ENCODE assay signal across 8 cellular contexts in the genomic region with DNA sequence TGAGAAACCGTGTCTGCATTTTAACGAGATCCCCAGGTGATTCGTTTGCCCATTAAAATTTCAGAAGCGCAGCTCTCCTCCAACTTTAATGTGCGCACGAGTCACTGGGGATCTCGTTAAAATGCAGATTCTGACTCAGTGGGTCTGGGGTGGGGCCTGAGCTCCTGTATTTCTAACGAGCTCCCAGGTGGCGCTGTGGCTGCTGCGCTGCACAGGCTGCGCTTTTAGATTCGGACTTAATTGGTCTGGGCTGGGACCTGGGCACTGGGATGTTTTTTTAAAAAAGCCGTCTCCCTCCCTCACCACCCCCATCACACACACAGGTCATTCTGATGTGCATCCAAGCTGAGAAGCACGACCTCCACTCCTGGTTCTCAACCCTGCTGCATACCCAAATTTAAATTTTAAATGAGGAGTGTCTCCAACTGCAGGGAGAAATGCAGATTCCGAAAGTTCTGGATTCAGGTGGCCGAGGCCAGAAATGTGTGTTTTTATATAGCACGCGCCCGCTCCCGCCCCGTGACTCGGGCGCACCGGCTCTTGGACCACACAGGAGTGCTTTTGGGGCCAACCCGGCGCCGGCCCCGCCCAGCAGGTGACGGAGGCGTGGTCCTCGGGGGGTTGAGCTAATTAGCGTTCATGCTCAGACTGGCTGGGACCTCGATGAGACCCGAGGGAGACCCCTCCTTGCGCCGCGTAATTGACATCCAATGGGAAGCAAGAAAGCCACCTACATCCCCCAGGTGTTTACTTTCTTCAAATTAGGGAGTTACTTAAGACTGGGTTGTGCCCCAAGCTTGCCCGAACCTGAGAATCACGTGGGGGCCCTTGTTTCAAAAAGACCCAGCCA.
A peak's percentile ranks its signal among the peaks of the same experiment; 100 is the strongest.
DNase-seq lines count a peak whose midpoint lies in the region; TF ChIP-seq lines count a peak whose summit lies in the region.

No MANE protein-coding gene starts in this region.

- H3K9me3 Mint-ChIP-seq in activated naive CD8-positive, alpha-beta T cell (ENCODE audit: low read depth), result no peaks in the 10 kb centered on the region

- no peaks in the 10 kb centered on the region for H3K4me1 ChIP-seq in HEK293 (ENCODE audit: control insufficient read depth, insufficient read depth, low read length)

- peak overlapping the region; percentile 93; the same call in 1 of the 2 replicates for H3K27ac ChIP-seq in HEK293 (ENCODE audit: extremely low read depth, low read depth, low read length)

- peaks cover 15% of the 10 kb centered on the region for H3K27me3 Mint-ChIP-seq in activated naive CD8-positive, alpha-beta T cell

- POLR2A ChIA-PET in HEK293 (lab: Yijun Ruan, JAX), result interaction anchor here (0.6 to 1.4 kb wide), 3 partner anchors 74 to 86 kb away, joined by 3 to 6 read pairs (median 3); partner anchors contain the start of gene ZFP64

- peaks cover 21% of the 10 kb centered on the region for H3K4me1 Mint-ChIP-seq in activated naive CD8-positive, alpha-beta T cell (ENCODE audit: low read depth)

- no peaks in the 10 kb centered on the region; a peak in 1 of 3 replicates for H3K36me3 ChIP-seq in HEK293 (ENCODE audit: control insufficient read depth in 2 of 2, insufficient read depth in 1 of 2, low read length in 2 of 2)

- peak overlapping the region; percentile 62 for H3K4me3 Mint-ChIP-seq in activated naive CD8-positive, alpha-beta T cell

- peaks cover 6% of the 10 kb centered on the region for H3K36me3 Mint-ChIP-seq in activated naive CD8-positive, alpha-beta T cell

- peak; percentile 71 for TF ChIP-seq CTCF in HEK293 (tag by site-specific recombination; IDR thresholded peaks at IDR 0.05)

- CTCF ChIA-PET in HEK293 (lab: Yijun Ruan, JAX), result interaction anchor here (0.6 to 1.7 kb wide), 10 partner anchors 9 to 1445 kb away, joined by 3 to 10 read pairs (median 3); no protein-coding TSS in a partner anchor

- peak overlapping the region; percentile 53 for H3K4me3 ChIP-seq in HEK293 (ENCODE audit: low read depth, low read length)
- H3K4me3 ChIP-seq in iPS-11a (ENCODE audit: low read depth, low read length), result peak overlapping the region; percentile 45

- peak; percentile 47 for DNase-seq in stimulated activated CD4-positive, alpha-beta T cell treated with anti-CD3 and anti-CD28 coated beads, Interleukin-1b, Interleukin-23, amount 100 ng/mL, for 48 hours
- DNase-seq in amniotic stem cell (lab: John Stamatoyannopoulos, UW) (no peak), SW480 (ENCODE audit: low spot score) (no peak), NCI-H1436 treated with DMSO at 0.1 percent for 48 hours (lab: John Stamatoyannopoulos, UW) (no peak)
- no peak for DNase-seq in activated effector memory CD4-positive, alpha-beta T cell treated with Interleukin-2 at 50 U/mL for 16 hours

- no peaks in the 10 kb centered on the region for H3K9me3 ChIP-seq in HEK293 (ENCODE audit: control insufficient read depth, insufficient read depth, low read depth, low read length)

- H3K27ac Mint-ChIP-seq in activated naive CD8-positive, alpha-beta T cell, result no peak overlapping the region

TF ChIP-seq in HEK293, 187 proteins besides CTCF, POLR2A, EP300 and RAD21 (continues in another document):
- TF ChIP-seq ZNF174 (tag by site-specific recombination; IDR thresholded peaks at IDR 0.05) (no peak), SP3 (tag by site-specific recombination; IDR thresholded peaks at IDR 0.05) (peak; percentile 84), ZNF501 (tag by site-specific recombination; IDR thresholded peaks at IDR 0.05) (0 out of 2 replicates have a peak, but pooled peaks have one; percentile 11), ZNF19 (tag by site-specific recombination; IDR thresholded peaks at IDR 0.05; ENCODE audit: low read depth) (no peak), TRIM28 (IDR thresholded peaks at IDR 0.05; ENCODE audit: borderline replicate concordance, low read length) (peak; percentile 75), ZNF341 (tag by site-specific recombination; IDR thresholded peaks at IDR 0.05; ENCODE audit: low read depth) (no peak), ZNF626 (tag by site-specific recombination; IDR thresholded peaks at IDR 0.05) (no peak), ZNF391 (tag by site-specific recombination; IDR thresholded peaks at IDR 0.05; ENCODE audit: borderline replicate concordance, low read depth) (no peak), ZNF837 (tag by site-specific recombination; IDR thresholded peaks at IDR 0.05) (no peak), ZNF366 (tag by site-specific recombination; conservative IDR thresholded peaks at IDR 0.05) (0 out of 2 replicates have a peak, but pooled peaks have one; percentile 18), KLF16 (tag by site-specific recombination; IDR thresholded peaks at IDR 0.05) (no peak), ZNF777 (tag by site-specific recombination; IDR thresholded peaks at IDR 0.05; ENCODE audit: borderline replicate concordance) (no peak), ZNF350 (tag by site-specific recombination; IDR thresholded peaks at IDR 0.05) (no peak), ZNF423 (tag by site-specific recombination; IDR thresholded peaks at IDR 0.05) (no peak), RBAK (tag by site-specific recombination; IDR thresholded peaks at IDR 0.05) (no peak), KLF1 (tag by site-specific recombination; IDR thresholded peaks at IDR 0.05) (peak; percentile 75; the same call in 1 of the 2 replicates), ZNF121 (tag by site-specific recombination; IDR thresholded peaks at IDR 0.05) (no peak), GFI1B (tag by site-specific recombination; IDR thresholded peaks at IDR 0.05) (0 out of 2 replicates have a peak, but pooled peaks have one; percentile 0), PRDM1 (tag by site-specific recombination; IDR thresholded peaks at IDR 0.05) (no peak)
- TF ChIP-seq, protein P1, sequence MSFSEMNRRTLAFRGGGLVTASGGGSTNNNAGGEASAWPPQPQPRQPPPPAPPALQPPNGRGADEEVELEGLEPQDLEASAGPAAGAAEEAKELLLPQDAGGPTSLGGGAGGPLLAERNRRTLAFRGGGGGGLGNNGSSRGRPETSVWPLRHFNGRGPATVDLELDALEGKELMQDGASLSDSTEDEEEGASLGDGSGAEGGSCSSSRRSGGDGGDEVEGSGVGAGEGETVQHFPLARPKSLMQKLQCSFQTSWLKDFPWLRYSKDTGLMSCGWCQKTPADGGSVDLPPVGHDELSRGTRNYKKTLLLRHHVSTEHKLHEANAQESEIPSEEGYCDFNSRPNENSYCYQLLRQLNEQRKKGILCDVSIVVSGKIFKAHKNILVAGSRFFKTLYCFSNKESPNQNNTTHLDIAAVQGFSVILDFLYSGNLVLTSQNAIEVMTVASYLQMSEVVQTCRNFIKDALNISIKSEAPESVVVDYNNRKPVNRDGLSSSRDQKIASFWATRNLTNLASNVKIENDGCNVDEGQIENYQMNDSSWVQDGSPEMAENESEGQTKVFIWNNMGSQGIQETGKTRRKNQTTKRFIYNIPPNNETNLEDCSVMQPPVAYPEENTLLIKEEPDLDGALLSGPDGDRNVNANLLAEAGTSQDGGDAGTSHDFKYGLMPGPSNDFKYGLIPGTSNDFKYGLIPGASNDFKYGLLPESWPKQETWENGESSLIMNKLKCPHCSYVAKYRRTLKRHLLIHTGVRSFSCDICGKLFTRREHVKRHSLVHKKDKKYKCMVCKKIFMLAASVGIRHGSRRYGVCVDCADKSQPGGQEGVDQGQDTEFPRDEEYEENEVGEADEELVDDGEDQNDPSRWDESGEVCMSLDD (tag by site-specific recombination; IDR thresholded peaks at IDR 0.05), result no peak
- TF ChIP-seq, protein P2, sequence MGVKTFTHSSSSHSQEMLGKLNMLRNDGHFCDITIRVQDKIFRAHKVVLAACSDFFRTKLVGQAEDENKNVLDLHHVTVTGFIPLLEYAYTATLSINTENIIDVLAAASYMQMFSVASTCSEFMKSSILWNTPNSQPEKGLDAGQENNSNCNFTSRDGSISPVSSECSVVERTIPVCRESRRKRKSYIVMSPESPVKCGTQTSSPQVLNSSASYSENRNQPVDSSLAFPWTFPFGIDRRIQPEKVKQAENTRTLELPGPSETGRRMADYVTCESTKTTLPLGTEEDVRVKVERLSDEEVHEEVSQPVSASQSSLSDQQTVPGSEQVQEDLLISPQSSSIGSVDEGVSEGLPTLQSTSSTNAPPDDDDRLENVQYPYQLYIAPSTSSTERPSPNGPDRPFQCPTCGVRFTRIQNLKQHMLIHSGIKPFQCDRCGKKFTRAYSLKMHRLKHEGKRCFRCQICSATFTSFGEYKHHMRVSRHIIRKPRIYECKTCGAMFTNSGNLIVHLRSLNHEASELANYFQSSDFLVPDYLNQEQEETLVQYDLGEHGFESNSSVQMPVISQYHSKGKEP (tag by site-specific recombination; IDR thresholded peaks at IDR 0.05), result 0 out of 2 replicates have a peak, but pooled peaks have one; percentile 2
- TF ChIP-seq, protein P3, sequence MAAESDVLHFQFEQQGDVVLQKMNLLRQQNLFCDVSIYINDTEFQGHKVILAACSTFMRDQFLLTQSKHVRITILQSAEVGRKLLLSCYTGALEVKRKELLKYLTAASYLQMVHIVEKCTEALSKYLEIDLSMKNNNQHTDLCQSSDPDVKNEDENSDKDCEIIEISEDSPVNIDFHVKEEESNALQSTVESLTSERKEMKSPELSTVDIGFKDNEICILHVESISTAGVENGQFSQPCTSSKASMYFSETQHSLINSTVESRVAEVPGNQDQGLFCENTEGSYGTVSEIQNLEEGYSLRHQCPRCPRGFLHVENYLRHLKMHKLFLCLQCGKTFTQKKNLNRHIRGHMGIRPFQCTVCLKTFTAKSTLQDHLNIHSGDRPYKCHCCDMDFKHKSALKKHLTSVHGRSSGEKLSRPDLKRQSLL (tag by site-specific recombination; IDR thresholded peaks at IDR 0.05), result no peak
- TF ChIP-seq, protein P4, sequence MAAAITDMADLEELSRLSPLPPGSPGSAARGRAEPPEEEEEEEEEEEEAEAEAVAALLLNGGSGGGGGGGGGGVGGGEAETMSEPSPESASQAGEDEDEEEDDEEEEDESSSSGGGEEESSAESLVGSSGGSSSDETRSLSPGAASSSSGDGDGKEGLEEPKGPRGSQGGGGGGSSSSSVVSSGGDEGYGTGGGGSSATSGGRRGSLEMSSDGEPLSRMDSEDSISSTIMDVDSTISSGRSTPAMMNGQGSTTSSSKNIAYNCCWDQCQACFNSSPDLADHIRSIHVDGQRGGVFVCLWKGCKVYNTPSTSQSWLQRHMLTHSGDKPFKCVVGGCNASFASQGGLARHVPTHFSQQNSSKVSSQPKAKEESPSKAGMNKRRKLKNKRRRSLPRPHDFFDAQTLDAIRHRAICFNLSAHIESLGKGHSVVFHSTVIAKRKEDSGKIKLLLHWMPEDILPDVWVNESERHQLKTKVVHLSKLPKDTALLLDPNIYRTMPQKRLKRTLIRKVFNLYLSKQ (tag by site-specific recombination; IDR thresholded peaks at IDR 0.05; ENCODE audit: borderline replicate concordance), result no peak
